Comparison of ENCODE assay signal across 20 cellular contexts in genomic region chr18:76886112-76886511, GRCh38.
A peak's percentile ranks its signal among the peaks of the same experiment; 100 is the strongest.
DNase-seq lines count a peak whose midpoint lies in the region; ATAC-seq and TF ChIP-seq lines count a peak whose summit lies in the region.
"Had no signal": no experiment of that assay in that cellular context is flagged by ENCODE, and none has a peak within 500 bp of the region (broad histone marks: within the 10 kb centered on the region; RNA-seq: fewer than 3 reads in every experiment).

No MANE protein-coding gene starts in this region.

- peak; percentile 59 for DNase-seq in COLO829 (ENCODE audit: low spot score)
- peak; percentile 60 for DNase-seq in SK-MEL-5 (ENCODE audit: low read depth, low spot score)
- DNase-seq in endothelial cell (ENCODE audit: low spot score): no peak
- DNase-seq in neural progenitor cell (ENCODE audit: low spot score): peak; percentile 75
- no peak for DNase-seq in T-helper 9 cell
- DNase-seq in uterus: no peak
- DNase-seq: BE2C, EL, GF-D8, Karpas-422, MV-4-11, NCI-H1105 treated with DMSO at 0.1 percent for 48 hours, NCI-H2029 treated with DMSO at 0.1 percent for 48 hours, NCI-H2171 treated with DMSO at 0.1 percent for 48 hours, NCI-H446, NCI-H526, OCI-M1 had no signal

- no peak overlapping the region for H3K9ac ChIP-seq in neural progenitor cell

- no peaks in the 10 kb centered on the region for H4K20me1 ChIP-seq in neural progenitor cell (ENCODE audit: low read depth)

- H3K4me3 ChIP-seq in neural progenitor cell (no peak overlapping the region), uterus (no peak overlapping the region)
- H3K4me3 ChIP-seq: SJSA1 had no signal

- H3K36me3 Mint-ChIP-seq in endothelial cell (ENCODE audit: low read depth, unreplicated experiment) (peaks cover 26% of the 10 kb centered on the region), neural progenitor cell (peaks cover 50% of the 10 kb centered on the region)

- H3K36me3 ChIP-seq in neural progenitor cell: peaks cover 4% of the 10 kb centered on the region
- no peaks in the 10 kb centered on the region for H3K36me3 ChIP-seq in uterus
- H3K36me3 ChIP-seq: BE2C had no signal

- H3K79me2 ChIP-seq in neural progenitor cell (ENCODE audit: low read depth): no peaks in the 10 kb centered on the region

- intact Hi-C loops in uterus (cut with DNase I; ENCODE audit: low total_unique reads): no loop called here

- no peak for ATAC-seq in GM21515 (IDR thresholded peaks at IDR 0.05; ENCODE audit: unreplicated experiment)

- no peaks in the 10 kb centered on the region for H3K9me3 ChIP-seq in neural progenitor cell (ENCODE audit: low read depth)
- H3K9me3 ChIP-seq in uterus: no peaks in the 10 kb centered on the region
- H3K9me3 ChIP-seq: BE2C, SJSA1 had no signal

- H3K4me3 Mint-ChIP-seq in endothelial cell (ENCODE audit: unreplicated experiment) (peak overlapping the region; percentile 64), neural progenitor cell (no peak overlapping the region)
- H3K4me3 Mint-ChIP-seq: IgD-negative memory B cell had no signal

- H3K9me3 Mint-ChIP-seq in endothelial cell (ENCODE audit: unreplicated experiment): no peaks in the 10 kb centered on the region
- no peaks in the 10 kb centered on the region for H3K9me3 Mint-ChIP-seq in neural progenitor cell
- H3K9me3 Mint-ChIP-seq: IgD-negative memory B cell had no signal

- no peak for TF ChIP-seq POLR2A in uterus (IDR thresholded peaks at IDR 0.05)

- H3K27me3 ChIP-seq in neural progenitor cell (no peaks in the 10 kb centered on the region), uterus (no peaks in the 10 kb centered on the region)
- H3K27me3 ChIP-seq: BE2C, SJSA1 had no signal

- H3K27ac Mint-ChIP-seq in endothelial cell (ENCODE audit: unreplicated experiment) (no peak overlapping the region), neural progenitor cell (peak overlapping the region; percentile 26)
- H3K27ac Mint-ChIP-seq: IgD-negative memory B cell had no signal

- H3F3A ChIP-seq in neural progenitor cell (ENCODE audit: low read depth): peaks cover 14% of the 10 kb centered on the region

- H3K27ac ChIP-seq in neural progenitor cell: peak overlapping the region; percentile 73
- H3K27ac ChIP-seq in uterus: no peak overlapping the region
- H3K27ac ChIP-seq: SJSA1 had no signal

- H2AFZ ChIP-seq in neural progenitor cell (replicated peaks): no peak overlapping the region

- peak overlapping the region; percentile 58 for H3K4me2 ChIP-seq in neural progenitor cell

- H3K4me1 Mint-ChIP-seq in endothelial cell (ENCODE audit: unreplicated experiment) (peaks cover 21% of the 10 kb centered on the region), neural progenitor cell (peaks cover 17% of the 10 kb centered on the region)

- TF ChIP-seq CTCF in endothelial cell (IDR thresholded peaks at IDR 0.05; ENCODE audit: unreplicated experiment) (no peak), neural progenitor cell (IDR thresholded peaks at IDR 0.05) (no peak), uterus (IDR thresholded peaks at IDR 0.05) (no peak)

- H3K27me3 Mint-ChIP-seq in endothelial cell (ENCODE audit: unreplicated experiment) (peaks cover 3% of the 10 kb centered on the region), neural progenitor cell (ENCODE audit: insufficient read depth, low read depth) (no peaks in the 10 kb centered on the region)
- H3K27me3 Mint-ChIP-seq: IgD-negative memory B cell had no signal

- in situ Hi-C loops in SK-MEL-5 (cut with HindIII; ENCODE audit: low pct_unique_long_range_greater_than_20kb, low sequenced_read_pairs): no loop called here

- H3K4me1 ChIP-seq in neural progenitor cell: peaks cover 22% of the 10 kb centered on the region
- H3K4me1 ChIP-seq in uterus: no peaks in the 10 kb centered on the region
- H3K4me1 ChIP-seq: BE2C, SJSA1 had no signal

Comparison
In these comparisons a context has a peak if more than half of its experiments do, and no peak if none do; other contexts are left out.
1. DNase-seq: peak in COLO829 (single experiment), SK-MEL-5 (single experiment) and neural progenitor cell (single experiment); none in endothelial cell (single experiment), T-helper 9 cell (single experiment) and uterus (0 of 2).